Comparison of ENCODE assay signal across 8 cellular contexts in genomic region chr13:73059460-73060250, GRCh38. TPM values are rescaled to one million over a fixed set of nuclear protein-coding genes. Genes with fewer than 3 reads are reported as not detected.
DNase-seq lines count a peak whose midpoint lies in the region; ATAC-seq and TF ChIP-seq lines count a peak whose summit lies in the region.

No MANE protein-coding gene starts in this region.

- H3K4me1 ChIP-seq in esophagus squamous epithelium (peaks cover 0 to 41% (median 0%) of the 10 kb centered on the region in 3 donors), upper lobe of right lung (peaks cover 5% of the 10 kb centered on the region)

- peaks cover 0 to 26% (median 0%) of the 10 kb centered on the region in 3 donors for H3K36me3 ChIP-seq in esophagus squamous epithelium
- no peaks in the 10 kb centered on the region for H3K36me3 ChIP-seq in neural cell (ENCODE audit: insufficient read depth, low read length)
- peaks cover 6% of the 10 kb centered on the region for H3K36me3 ChIP-seq in upper lobe of right lung

- H3K9me2 ChIP-seq in neural cell (ENCODE audit: insufficient read depth, low read length) = no peaks in the 10 kb centered on the region

- no peaks in the 10 kb centered on the region for H3F3A ChIP-seq in neural cell (ENCODE audit: insufficient read depth, low read length, poor library complexity, severe bottlenecking)

- intact Hi-C loops in esophagus squamous epithelium (cut with DNase I) = no loop called here
- intact Hi-C loops in upper lobe of right lung (cut with DNase I) = no loop called here

- TF ChIP-seq CTCF in esophagus squamous epithelium (IDR thresholded peaks at IDR 0.05) (no peak), neural cell (IDR thresholded peaks at IDR 0.05; ENCODE audit: poor library complexity, severe bottlenecking) (peak; percentile 64), upper lobe of right lung (IDR thresholded peaks at IDR 0.05) (peak; percentile 17)

- 0 to 1% methylated on average over 18 to 19 of the region's 68 CpGs for WGBS in esophagus squamous epithelium, 2 donors

- H3K27me3 ChIP-seq in esophagus squamous epithelium = peaks cover 0 to 18% (median 0%) of the 10 kb centered on the region in 4 donors
- peaks cover 66% of the 10 kb centered on the region for H3K27me3 ChIP-seq in neural cell (ENCODE audit: insufficient read depth, low read depth, low read length)
- peaks cover 24% of the 10 kb centered on the region for H3K27me3 ChIP-seq in upper lobe of right lung

- H3K4me2 ChIP-seq in neural cell (ENCODE audit: low read length) = no peak overlapping the region

- no peak for TF ChIP-seq POLR2A in esophagus squamous epithelium (IDR thresholded peaks at IDR 0.05)

- no peaks in the 10 kb centered on the region for H3K79me2 ChIP-seq in neural cell (replicated peaks; ENCODE audit: insufficient read depth, low read length)

- peak; percentile 58 for TF ChIP-seq RAD21 in neural cell (conservative IDR thresholded peaks at IDR 0.05)

- no peaks in the 10 kb centered on the region for H4K20me1 ChIP-seq in neural cell (ENCODE audit: insufficient read depth)

- H3K27ac ChIP-seq in esophagus squamous epithelium (peak overlapping the region; percentile 89 to 97 (median 94)), neural cell (ENCODE audit: low read length) (no peak overlapping the region), upper lobe of right lung (peak overlapping the region; percentile 84)

- TF ChIP-seq EP300 in neural cell (conservative IDR thresholded peaks at IDR 0.05; ENCODE audit: poor library complexity, severe bottlenecking) = no peak

- H2AFZ ChIP-seq in neural cell (ENCODE audit: low read depth, low read length) = no peak overlapping the region

- no peaks in the 10 kb centered on the region for H3K9me3 ChIP-seq in esophagus squamous epithelium
- H3K9me3 ChIP-seq in neural cell (ENCODE audit: low read length) = no peaks in the 10 kb centered on the region
- H3K9me3 ChIP-seq in upper lobe of right lung = no peaks in the 10 kb centered on the region

- ATAC-seq in HG02610 (IDR thresholded peaks at IDR 0.05; ENCODE audit: unreplicated experiment) (peak; percentile 24), upper lobe of right lung (peak; percentile 75)

- H3K4me3 ChIP-seq in esophagus squamous epithelium = peak overlapping the region; percentile 52 to 91 (median 82)
- H3K4me3 ChIP-seq in neural cell (ENCODE audit: low read length) = peak overlapping the region; percentile 77
- peak overlapping the region; percentile 73 for H3K4me3 ChIP-seq in upper lobe of right lung

- no peak overlapping the region for H3K9ac ChIP-seq in neural cell (ENCODE audit: low read length)

- DNase-seq in NCI-H524 (lab: John Stamatoyannopoulos, UW) = peak; percentile 28 to 51
- DNase-seq in NCI-H524 treated with DMSO at 0.1 percent for 48 hours (lab: John Stamatoyannopoulos, UW) = no peak
- DNase-seq in NCI-H146 treated with DMSO at 0.1 percent for 48 hours (lab: John Stamatoyannopoulos, UW; ENCODE audit: unreplicated experiment) = peak; percentile 70
- peak; percentile 70 for DNase-seq in activated CD8-positive, alpha-beta memory T cell treated with anti-CD3 and anti-CD28 coated beads for 24 hours
- no peak for DNase-seq in esophagus squamous epithelium (lab: John Stamatoyannopoulos, UW)
- peak; percentile 91 for DNase-seq in upper lobe of right lung

TF ChIP-seq in neural cell, 6 proteins besides CTCF, POLR2A, EP300 and RAD21:
- TF ChIP-seq SMC3 (conservative IDR thresholded peaks at IDR 0.05; ENCODE audit: poor library complexity) = peak; percentile 13
- TF ChIP-seq TAF1 (IDR thresholded peaks at IDR 0.05; ENCODE audit: low read depth) = no peak

RNA-seq across cellular contexts. Expression of gene KLF5, which starts 0.8 kb away (rescaled TPM):
- 100 to 1,000 TPM; 181 to 271 (median 230) TPM for total RNA-seq in esophagus squamous epithelium
- 0.14 and 0.26 TPM in 2 replicates for polyA plus RNA-seq in neural cell
- 0.97 and 1.4 TPM in 2 replicates for polyA minus RNA-seq in neural cell
- total RNA-seq in upper lobe of right lung = 53.7 TPM

Comparison
In these comparisons a context has a peak if more than half of its experiments do, and no peak if none do; other contexts are left out.
1. DNase-seq: peak in NCI-H524 (2 of 2), NCI-H146 treated with DMSO at 0.1 percent for 48 hours (single experiment), activated CD8-positive, alpha-beta memory T cell treated with anti-CD3 and anti-CD28 coated beads for 24 hours (single experiment) and upper lobe of right lung (single experiment); none in NCI-H524 treated with DMSO at 0.1 percent for 48 hours (single experiment) and esophagus squamous epithelium (single experiment).
2. CTCF ChIP-seq: peak in neural cell (single experiment) and upper lobe of right lung (single experiment); none in esophagus squamous epithelium (0 of 6).
3. Peak in every context shown above with its lines, with median percentiles within 50 percentile points of each other: H3K4me3 ChIP-seq.